In the genomic region with DNA sequence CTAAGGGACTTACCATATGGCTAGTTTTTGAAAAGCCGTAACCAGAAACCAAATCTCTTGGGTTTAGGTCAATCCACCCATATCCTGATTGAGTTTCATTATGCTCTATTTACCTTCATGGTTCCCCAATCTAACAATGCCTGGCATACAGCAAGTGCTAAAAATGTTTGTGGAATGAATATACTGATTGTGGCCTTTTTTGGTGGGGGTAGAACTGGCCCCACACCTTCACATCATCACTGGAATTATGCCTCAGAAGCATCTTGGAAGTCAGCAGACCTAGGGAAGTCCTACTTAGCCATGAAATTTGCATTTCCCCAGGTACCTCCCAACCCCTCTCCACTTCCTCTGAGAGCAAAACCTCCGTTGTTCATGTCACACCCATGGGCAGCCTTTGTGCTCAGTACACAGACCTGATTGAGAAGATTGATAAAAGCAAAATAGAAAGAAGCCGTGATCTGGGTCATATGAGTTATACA, we compare ENCODE assay signal across 10 cellular contexts. TPM values are rescaled to one million over a fixed set of nuclear protein-coding genes. Genes with fewer than 3 reads are reported as not detected.
DNase-seq lines count a peak whose midpoint lies in the region; ATAC-seq, FAIRE-seq and TF ChIP-seq lines count a peak whose summit lies in the region.
"Had no signal": no experiment of that assay in that cellular context is flagged by ENCODE, and none has a peak within 500 bp of the region (broad histone marks: within the 10 kb centered on the region; RNA-seq: fewer than 3 reads in every experiment).

No MANE protein-coding gene starts in this region.

- no peaks in the 10 kb centered on the region for H3K36me3 ChIP-seq in BE2C

- no peaks in the 10 kb centered on the region for H3K27me3 Mint-ChIP-seq in dendritic cell treated with granulocyte-macrophage colony-stimulating factor and Interleukin-4, amounts not matched to agents 40 ng/mL and 50 ng/mL, for 4 days

- H3K4me1 Mint-ChIP-seq in dendritic cell treated with granulocyte-macrophage colony-stimulating factor and Interleukin-4, amounts not matched to agents 40 ng/mL and 50 ng/mL, for 4 days (ENCODE audit: low read depth): peaks cover 65% of the 10 kb centered on the region

- H3K36me3 Mint-ChIP-seq in dendritic cell treated with granulocyte-macrophage colony-stimulating factor and Interleukin-4, amounts not matched to agents 40 ng/mL and 50 ng/mL, for 4 days (ENCODE audit: low read depth): peaks cover 32% of the 10 kb centered on the region

- intact Hi-C loops in dendritic cell treated with granulocyte-macrophage colony-stimulating factor and Interleukin-4, amounts not matched to agents 40 ng/mL and 50 ng/mL, for 4 days (cut with micrococcal nuclease): loop anchor here (1.0 to 5.0 kb wide), 2 partner anchors 9 to 32 kb away; no protein-coding TSS in a partner anchor

- no peak overlapping the region for H3K4me3 ChIP-seq in BE2C (ENCODE audit: low read depth, low read length)

- no peak overlapping the region for H3K4me3 Mint-ChIP-seq in dendritic cell treated with granulocyte-macrophage colony-stimulating factor and Interleukin-4, amounts not matched to agents 40 ng/mL and 50 ng/mL, for 4 days

- peak; percentile 97 for FAIRE-seq in GM12892 (lab: Jason Lieb, UNC)

- peak overlapping the region; percentile 78 for H3K27ac Mint-ChIP-seq in dendritic cell treated with granulocyte-macrophage colony-stimulating factor and Interleukin-4, amounts not matched to agents 40 ng/mL and 50 ng/mL, for 4 days

- H3K27me3 ChIP-seq in BE2C: no peaks in the 10 kb centered on the region

- peak; percentile 70 for ATAC-seq in GM19463 (IDR thresholded peaks at IDR 0.05; ENCODE audit: unreplicated experiment)
- peak; percentile 79 for ATAC-seq in HG03432 (IDR thresholded peaks at IDR 0.05; ENCODE audit: unreplicated experiment)
- ATAC-seq in GM18520 (IDR thresholded peaks at IDR 0.05; ENCODE audit: unreplicated experiment): no peak

- no peaks in the 10 kb centered on the region for H3K9me3 ChIP-seq in BE2C

- DNase-seq in GM12892 (ENCODE audit: insufficient read length) (no peak), EL (no peak), BE2C (no peak)
- no peak for DNase-seq in activated CD8-positive, alpha-beta memory T cell treated with anti-CD3 and anti-CD28 coated beads for 24 hours
- DNase-seq: NCI-H1092 had no signal

- TF ChIP-seq POLR2A in GM12892 (IDR thresholded peaks at IDR 0.05; ENCODE audit: low read depth, low read length): 0 out of 2 replicates have a peak, but pooled peaks have one; percentile 23

- TF ChIP-seq CTCF in BE2C (IDR thresholded peaks at IDR 0.05; ENCODE audit: low read depth, low read length): no peak

- peaks cover 13% of the 10 kb centered on the region for H3K9me3 Mint-ChIP-seq in dendritic cell treated with granulocyte-macrophage colony-stimulating factor and Interleukin-4, amounts not matched to agents 40 ng/mL and 50 ng/mL, for 4 days

- H3K4me1 ChIP-seq in BE2C: no peaks in the 10 kb centered on the region

RNA-seq across cellular contexts. Expression of a gene that starts 17.8 kb away (rescaled TPM):
- 244 TPM for polyA plus RNA-seq in GM12892 (2012; ENCODE audit: missing spikeins)
- not detected for polyA plus RNA-seq in BE2C (2012; ENCODE audit: insufficient read depth, insufficient read length, low read depth)
- polyA plus RNA-seq: neural cell had no signal

RNA-seq across cellular contexts. Expression of a gene that starts 47.0 kb away (rescaled TPM):
- 745 TPM for polyA plus RNA-seq in GM12892 (2012; ENCODE audit: missing spikeins)
- polyA plus RNA-seq in BE2C (2012; ENCODE audit: insufficient read depth, insufficient read length, low read depth): not detected
- polyA plus RNA-seq: neural cell had no signal
